ENCODE assay signal across 1 cellular context in the genomic region with DNA sequence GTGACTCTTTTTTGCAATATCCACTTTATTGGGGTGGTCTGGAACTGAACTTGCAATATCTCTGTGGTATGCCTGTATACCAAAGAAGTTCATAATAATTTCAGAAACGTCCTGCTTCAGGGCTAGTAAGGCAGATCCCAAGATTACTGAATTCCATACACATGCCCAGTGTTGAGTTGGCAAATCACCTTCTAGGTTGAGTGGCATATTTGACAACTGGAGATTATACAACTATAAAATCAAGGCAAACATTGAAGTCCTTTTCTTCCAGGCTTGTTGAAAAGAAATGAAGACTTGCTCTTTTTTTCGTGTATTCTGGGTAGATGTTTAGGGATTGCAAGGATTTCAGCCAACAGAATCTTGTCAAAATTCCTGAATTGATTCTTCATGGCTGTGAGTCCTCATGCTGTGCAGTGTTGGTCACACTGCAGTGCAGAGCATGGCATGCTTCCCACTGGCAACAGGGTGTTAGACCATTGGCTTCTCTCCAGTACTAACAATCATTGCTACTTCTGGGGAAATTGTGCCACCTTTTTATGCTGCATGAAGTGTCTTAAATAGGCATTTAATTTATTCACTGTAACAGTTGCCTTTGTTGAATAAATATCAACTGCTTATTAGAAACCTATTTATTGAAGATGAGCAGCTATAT.
TF ChIP-seq lines count a peak whose summit lies in the region.

No MANE protein-coding gene starts in this region.

TF ChIP-seq in Ishikawa, 13 proteins besides CTCF, POLR2A, EP300 and RAD21 (continued from another document):
- TF ChIP-seq REST (IDR thresholded peaks at IDR 0.05; ENCODE audit: low read depth): no peak
TF ChIP-seq in Ishikawa: peak in this region for 3.
